13 cellular contexts compared by ENCODE assay signal in the genomic region with DNA sequence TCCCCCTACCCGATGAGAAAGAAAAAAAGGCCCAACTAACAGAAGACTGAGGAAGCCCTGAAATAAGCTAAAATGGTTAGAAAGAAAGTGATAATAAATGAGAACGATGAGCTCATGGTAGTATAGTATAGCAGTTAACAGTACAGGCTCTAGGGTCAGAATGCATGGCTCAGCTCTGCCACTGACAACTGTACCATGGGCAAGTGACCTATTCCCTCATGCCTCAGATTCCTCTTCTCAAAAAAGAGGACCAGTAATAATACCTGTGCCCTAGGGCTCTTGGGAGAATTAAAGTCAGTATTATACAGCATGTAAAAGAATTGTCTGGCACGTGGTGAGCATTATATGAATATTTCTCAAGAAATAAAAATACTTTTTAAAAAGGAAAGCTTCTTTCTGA. TPM values are rescaled to one million over a fixed set of nuclear protein-coding genes. Genes with fewer than 3 reads are reported as not detected.
DNase-seq lines count a peak whose midpoint lies in the region; ATAC-seq and TF ChIP-seq lines count a peak whose summit lies in the region.
"Had no signal": no experiment of that assay in that cellular context is flagged by ENCODE, and none has a peak within 500 bp of the region (broad histone marks: within the 10 kb centered on the region; RNA-seq: fewer than 3 reads in every experiment).

No MANE protein-coding gene starts in this region.

- no peaks in the 10 kb centered on the region for H3K27me3 ChIP-seq in Panc1 (ENCODE audit: control insufficient read depth, insufficient read depth, low read length)
- H3K27me3 ChIP-seq in WERI-Rb-1 (ENCODE audit: insufficient read depth, low read depth, severe bottlenecking) = no peaks in the 10 kb centered on the region

- CTCF ChIA-PET in Panc1 (lab: Charles Lee) = no interaction called here

- peaks cover 23% of the 10 kb centered on the region for H3K9me3 Mint-ChIP-seq in dendritic cell treated with granulocyte-macrophage colony-stimulating factor and Interleukin-4, amounts not matched to agents 40 ng/mL and 50 ng/mL, for 4 days
- peaks cover 0 to 22% (median 13%) of the 10 kb centered on the region in 9 donors for H3K9me3 Mint-ChIP-seq in naive thymus-derived CD8-positive, alpha-beta T cell

- peaks cover 15% of the 10 kb centered on the region for H3K4me1 ChIP-seq in Panc1 (ENCODE audit: control insufficient read depth, insufficient read depth, low read length)

- H3K9me3 ChIP-seq in Panc1 (ENCODE audit: control insufficient read depth, insufficient read depth, low read depth, low read length) = peaks cover 12% of the 10 kb centered on the region
- peaks cover 13% of the 10 kb centered on the region for H3K9me3 ChIP-seq in WERI-Rb-1 (ENCODE audit: severe bottlenecking)

- peak overlapping the region; percentile 52 for H3K27ac Mint-ChIP-seq in dendritic cell treated with granulocyte-macrophage colony-stimulating factor and Interleukin-4, amounts not matched to agents 40 ng/mL and 50 ng/mL, for 4 days
- peak overlapping the region in 4 of 10 donors; percentile 5 to 79 (median 56) for H3K27ac Mint-ChIP-seq in naive thymus-derived CD8-positive, alpha-beta T cell
- H3K27ac Mint-ChIP-seq: B cell; CD4-positive, alpha-beta T cell had no signal

- no peak overlapping the region for H3K4me3 ChIP-seq in Panc1 (ENCODE audit: low read depth in 2 of 2, low read length in 2 of 2)
- H3K4me3 ChIP-seq in WERI-Rb-1 (ENCODE audit: low read depth, low read length) = no peak overlapping the region

- TF ChIP-seq CTCF in Panc1 (IDR thresholded peaks at IDR 0.05) = no peak
- TF ChIP-seq CTCF in WERI-Rb-1 (IDR thresholded peaks at IDR 0.05; ENCODE audit: low read depth, low read length) = no peak

- ATAC-seq in Panc1 (peak; percentile 54; the same call in 1 of the 2 replicates), HG03342 (IDR thresholded peaks at IDR 0.05; ENCODE audit: unreplicated experiment) (no peak)
- no peak for ATAC-seq in naive thymus-derived CD8-positive, alpha-beta T cell
- ATAC-seq: HCT116 had no signal

- H3K4me1 Mint-ChIP-seq in dendritic cell treated with granulocyte-macrophage colony-stimulating factor and Interleukin-4, amounts not matched to agents 40 ng/mL and 50 ng/mL, for 4 days (ENCODE audit: low read depth) = peaks cover 41% of the 10 kb centered on the region
- H3K4me1 Mint-ChIP-seq in naive thymus-derived CD8-positive, alpha-beta T cell = peaks cover 25 to 43% (median 36%) of the 10 kb centered on the region in 4 donors

- H3K36me3 ChIP-seq in Panc1 (ENCODE audit: control insufficient read depth, insufficient read depth, low read length) (no peaks in the 10 kb centered on the region), WERI-Rb-1 (peaks cover 2% of the 10 kb centered on the region; the same call in 1 of the 2 replicates)

- DNase-seq in Panc1 (ENCODE audit: low read depth, low spot score) = no peak
- DNase-seq in WERI-Rb-1 = peak; percentile 4
- no peak for DNase-seq in naive thymus-derived CD8-positive, alpha-beta T cell
- no peak for DNase-seq in NCI-H1417 treated with DMSO at 0.1 percent for 48 hours (lab: John Stamatoyannopoulos, UW)
- DNase-seq in effector CD4-positive, alpha-beta T cell = no peak
- DNase-seq: C1 segment of cervical spinal cord; Calu3; CD4-positive, alpha-beta T cell; DMS 273 treated with DMSO at 0.1 percent for 48 hours had no signal

- POLR2A ChIA-PET in Panc1 (lab: Charles Lee) = no interaction called here
- POLR2A ChIA-PET in naive thymus-derived CD8-positive, alpha-beta T cell (lab: Charles Lee) = interaction anchor here (0.8 to 1.1 kb wide), 2 partner anchors 12 to 41 kb away, joined by 3 to 5 read pairs; no protein-coding TSS in a partner anchor

- in situ Hi-C loops in Panc1 (cut with HindIII; ENCODE audit: low pct_unique_long_range_greater_than_20kb, low sequenced_read_pairs) = no loop called here

- BruUV-seq in Panc1 (replicated peaks; lab: Mats Ljungman, UMichigan) = TSS peak; percentile 46

- no peak overlapping the region for H3K4me3 Mint-ChIP-seq in dendritic cell treated with granulocyte-macrophage colony-stimulating factor and Interleukin-4, amounts not matched to agents 40 ng/mL and 50 ng/mL, for 4 days
- no peak overlapping the region for H3K4me3 Mint-ChIP-seq in naive thymus-derived CD8-positive, alpha-beta T cell
- H3K4me3 Mint-ChIP-seq: B cell; CD4-positive, alpha-beta T cell had no signal

- no peaks in the 10 kb centered on the region for H3K27me3 Mint-ChIP-seq in dendritic cell treated with granulocyte-macrophage colony-stimulating factor and Interleukin-4, amounts not matched to agents 40 ng/mL and 50 ng/mL, for 4 days
- no peaks in the 10 kb centered on the region for H3K27me3 Mint-ChIP-seq in naive thymus-derived CD8-positive, alpha-beta T cell
- H3K27me3 Mint-ChIP-seq: B cell; CD4-positive, alpha-beta T cell had no signal

- peaks cover 48% of the 10 kb centered on the region for H3K36me3 Mint-ChIP-seq in dendritic cell treated with granulocyte-macrophage colony-stimulating factor and Interleukin-4, amounts not matched to agents 40 ng/mL and 50 ng/mL, for 4 days (ENCODE audit: low read depth)
- H3K36me3 Mint-ChIP-seq in naive thymus-derived CD8-positive, alpha-beta T cell = peaks cover 19 to 40% (median 31%) of the 10 kb centered on the region in 3 donors

- no peak overlapping the region for H3K27ac ChIP-seq in Panc1 (ENCODE audit: low read length)
- no peak overlapping the region; the same call in 1 of the 2 replicates for H3K27ac ChIP-seq in WERI-Rb-1

- intact Hi-C loops in Panc1 (cut with micrococcal nuclease; ENCODE audit: unreplicated experiment) = no loop called here
- intact Hi-C loops in dendritic cell treated with granulocyte-macrophage colony-stimulating factor and Interleukin-4, amounts not matched to agents 40 ng/mL and 50 ng/mL, for 4 days (cut with micrococcal nuclease) = no loop called here

RNA-seq across cellular contexts. Expression of a gene that starts 19.8 kb away (rescaled TPM):
- total RNA-seq in Panc1 (2021; ENCODE audit: unreplicated experiment) = 30.6 TPM
- polyA plus RNA-seq in Panc1 (2012; ENCODE audit: insufficient read length) = 25.6 TPM
- 10 to 100 TPM; 17.5 to 18.2 TPM for total RNA-seq in naive thymus-derived CD8-positive, alpha-beta T cell
- 1 to 10 TPM; 3.8 to 7.1 (median 5.4) TPM for polyA plus RNA-seq in naive thymus-derived CD8-positive, alpha-beta T cell
